Comparison of ENCODE assay signal across 16 cellular contexts in genomic region chr6:38215225-38215624, GRCh38.
DNase-seq lines count a peak whose midpoint lies in the region; ATAC-seq lines count a peak whose summit lies in the region.
"Had no signal": no experiment of that assay in that cellular context is flagged by ENCODE, and none has a peak within 500 bp of the region (broad histone marks: within the 10 kb centered on the region; RNA-seq: fewer than 3 reads in every experiment).

No MANE protein-coding gene starts in this region.

- no peaks in the 10 kb centered on the region for H3K4me1 ChIP-seq in effector memory CD4-positive, alpha-beta T cell (ENCODE audit: control insufficient read depth, insufficient read depth, low read length, poor library complexity, severe bottlenecking)

- no peak overlapping the region for H3K27ac Mint-ChIP-seq in activated CD8-positive, alpha-beta T cell treated with anti-CD3 and anti-CD28 coated beads, Interleukin-2, amount 10 ng/mL, durations not matched to agents 7 days and 5 days
- H3K27ac Mint-ChIP-seq: activated B cell treated with CpG ODN at 0.5 μM for 24 hours; stimulated activated naive CD8-positive, alpha-beta T cell treated with anti-CD3 and anti-CD28 coated beads, Interleukin-15, amount 100 ng/mL, for 72 hours; T-helper 1 cell treated with Interleukin-12 subunit alpha and Interleukin-12 subunit beta and Interleukin-4 antibody, amounts not matched to agents 30 μg/mL and 1 μg/mL, for 36 hours had no signal

- H3K27me3 Mint-ChIP-seq in activated CD8-positive, alpha-beta T cell treated with anti-CD3 and anti-CD28 coated beads, Interleukin-2, amount 10 ng/mL, durations not matched to agents 7 days and 5 days (ENCODE audit: low read depth) = no peaks in the 10 kb centered on the region
- H3K27me3 Mint-ChIP-seq: activated B cell treated with CpG ODN at 0.5 μM for 24 hours; CD4-positive, alpha-beta memory T cell; stimulated activated naive CD8-positive, alpha-beta T cell treated with anti-CD3 and anti-CD28 coated beads, Interleukin-15, amount 100 ng/mL, for 72 hours had no signal

- H3K9me3 ChIP-seq in effector memory CD4-positive, alpha-beta T cell (ENCODE audit: control insufficient read depth, low read length) = no peaks in the 10 kb centered on the region

- no peak for ATAC-seq in HG03571 (IDR thresholded peaks at IDR 0.05; ENCODE audit: unreplicated experiment)
- ATAC-seq in activated CD8-positive, alpha-beta T cell treated with anti-CD3 and anti-CD28 coated beads, Interleukin-2, amount 10 ng/mL, durations not matched to agents 7 days and 5 days = no peak
- ATAC-seq: right cardiac atrium; stimulated activated naive CD8-positive, alpha-beta T cell treated with anti-CD3 and anti-CD28 coated beads, Interleukin-15, amount 100 ng/mL, for 72 hours had no signal

- no peaks in the 10 kb centered on the region for H3K27me3 ChIP-seq in layer of hippocampus (ENCODE audit: control insufficient read depth, insufficient read depth, low read length)
- no peaks in the 10 kb centered on the region for H3K27me3 ChIP-seq in effector memory CD4-positive, alpha-beta T cell (replicated peaks; ENCODE audit: control insufficient read depth, insufficient read depth, low read length, poor library complexity, severe bottlenecking)

- DNase-seq in COLO668 (lab: John Stamatoyannopoulos, UW; ENCODE audit: unreplicated experiment) (peak; percentile 27), NCI-H1092 treated with DMSO at 0.1 percent for 48 hours (lab: John Stamatoyannopoulos, UW) (peak; percentile 61), NCI-H748 (lab: John Stamatoyannopoulos, UW; ENCODE audit: unreplicated experiment) (peak; percentile 77), HT-29 (ENCODE audit: low spot score) (no peak)
- DNase-seq in effector memory CD4-positive, alpha-beta T cell = no peak
- no peak for DNase-seq in activated CD8-positive, alpha-beta T cell treated with anti-CD3 and anti-CD28 coated beads, Interleukin-2, amount 10 ng/mL, durations not matched to agents 7 days and 5 days
- DNase-seq: activated B cell treated with CpG ODN at 0.5 μM for 24 hours; CD4-positive, alpha-beta memory T cell; HCEC 1CT; hippocampal formation; Karpas-422; right cardiac atrium; stimulated activated naive CD8-positive, alpha-beta T cell treated with anti-CD3 and anti-CD28 coated beads, Interleukin-15, amount 100 ng/mL, for 72 hours had no signal

- peak overlapping the region; percentile 68 for H3K27ac ChIP-seq in layer of hippocampus (ENCODE audit: low read depth, low read length)
- no peak overlapping the region for H3K27ac ChIP-seq in effector memory CD4-positive, alpha-beta T cell (ENCODE audit: insufficient read depth, low read length, poor library complexity, severe bottlenecking)

- no peaks in the 10 kb centered on the region for H3K4me1 Mint-ChIP-seq in activated CD8-positive, alpha-beta T cell treated with anti-CD3 and anti-CD28 coated beads, Interleukin-2, amount 10 ng/mL, durations not matched to agents 7 days and 5 days (ENCODE audit: low read depth)
- H3K4me1 Mint-ChIP-seq: activated B cell treated with CpG ODN at 0.5 μM for 24 hours had no signal

- no peak overlapping the region for H3K4me3 ChIP-seq in effector memory CD4-positive, alpha-beta T cell (ENCODE audit: insufficient read depth, low read depth, low read length, poor library complexity, severe bottlenecking)

- CTCF ChIA-PET in activated CD8-positive, alpha-beta T cell treated with anti-CD3 and anti-CD28 coated beads, Interleukin-2, amount 10 ng/mL, durations not matched to agents 7 days and 5 days (lab: Charles Lee) = no interaction called here

- H3K36me3 ChIP-seq in effector memory CD4-positive, alpha-beta T cell (ENCODE audit: control insufficient read depth, insufficient read depth, low read length) = no peaks in the 10 kb centered on the region

- H3K36me3 Mint-ChIP-seq in activated CD8-positive, alpha-beta T cell treated with anti-CD3 and anti-CD28 coated beads, Interleukin-2, amount 10 ng/mL, durations not matched to agents 7 days and 5 days (ENCODE audit: low read depth) = no peaks in the 10 kb centered on the region

- H3K9me3 Mint-ChIP-seq in activated CD8-positive, alpha-beta T cell treated with anti-CD3 and anti-CD28 coated beads, Interleukin-2, amount 10 ng/mL, durations not matched to agents 7 days and 5 days (ENCODE audit: insufficient read depth) = no peaks in the 10 kb centered on the region
- H3K9me3 Mint-ChIP-seq: activated B cell treated with CpG ODN at 0.5 μM for 24 hours; CD4-positive, alpha-beta memory T cell; stimulated activated naive CD8-positive, alpha-beta T cell treated with anti-CD3 and anti-CD28 coated beads, Interleukin-15, amount 100 ng/mL, for 72 hours; T-helper 1 cell treated with Interleukin-12 subunit alpha and Interleukin-12 subunit beta and Interleukin-4 antibody, amounts not matched to agents 30 μg/mL and 1 μg/mL, for 36 hours had no signal

- no peak overlapping the region for H3K4me3 Mint-ChIP-seq in activated CD8-positive, alpha-beta T cell treated with anti-CD3 and anti-CD28 coated beads, Interleukin-2, amount 10 ng/mL, durations not matched to agents 7 days and 5 days
- H3K4me3 Mint-ChIP-seq: activated B cell treated with CpG ODN at 0.5 μM for 24 hours; CD4-positive, alpha-beta memory T cell; stimulated activated naive CD8-positive, alpha-beta T cell treated with anti-CD3 and anti-CD28 coated beads, Interleukin-15, amount 100 ng/mL, for 72 hours; T-helper 1 cell treated with Interleukin-12 subunit alpha and Interleukin-12 subunit beta and Interleukin-4 antibody, amounts not matched to agents 30 μg/mL and 1 μg/mL, for 36 hours had no signal

- POLR2A ChIA-PET in activated CD8-positive, alpha-beta T cell treated with anti-CD3 and anti-CD28 coated beads, Interleukin-2, amount 10 ng/mL, durations not matched to agents 7 days and 5 days (lab: Charles Lee) = no interaction called here

Comparison
In these comparisons a context has a peak if more than half of its experiments do, and no peak if none do; other contexts are left out.
1. DNase-seq: peak in COLO668 (single experiment), NCI-H1092 treated with DMSO at 0.1 percent for 48 hours (single experiment) and NCI-H748 (single experiment); none in effector memory CD4-positive, alpha-beta T cell (0 of 3), activated CD8-positive, alpha-beta T cell treated with anti-CD3 and anti-CD28 coated beads, Interleukin-2, amount 10 ng/mL, durations not matched to agents 7 days and 5 days (single experiment) and HT-29 (single experiment).